ENCODE assay signal across 22 cellular contexts in genomic region chr20:24676978-24677370, GRCh38.
"Had no signal": no experiment of that assay in that cellular context is flagged by ENCODE, and none has a peak within 500 bp of the region (broad histone marks: within the 10 kb centered on the region; RNA-seq: fewer than 3 reads in every experiment).

No MANE protein-coding gene starts in this region.

- DNase-seq: activated CD4-positive, alpha-beta T cell treated with anti-CD3 and anti-CD28 coated beads, Interleukin-2, amount 10 ng/mL, durations not matched to agents 7 days and 5 days; activated CD4-positive, CD25-positive, alpha-beta regulatory T cell treated with anti-CD3 and anti-CD28 coated beads, Interleukin-2, amount 50 U/mL, for 72 hours; activated CD8-positive, alpha-beta memory T cell treated with anti-CD3 and anti-CD28 coated beads, Interleukin-2, amount 10 ng/mL, durations not matched to agents 7 days and 5 days; activated CD8-positive, alpha-beta T cell treated with anti-CD3 and anti-CD28 coated beads for 36 hours; activated naive CD4-positive, alpha-beta T cell treated with Interleukin-2 at 50 U/mL for 16 hours; activated naive CD8-positive, alpha-beta T cell treated with anti-CD3 and anti-CD28 coated beads, Interleukin-2, amount 10 ng/mL, durations not matched to agents 7 days and 5 days; amniotic stem cell; cortex of kidney; midbrain; natural killer cell; stimulated activated CD4-positive, alpha-beta T cell treated with anti-CD3 and anti-CD28 coated beads, Interleukin-4, amount 100 ng/mL, for 24 hours; stimulated activated naive CD4-positive, alpha-beta T cell treated with Interleukin-2 at 50 U/mL for 16 hours; T-cell; WERI-Rb-1 had no signal

- H3K4me1 ChIP-seq: breast epithelium, gastroesophageal sphincter, heart left ventricle, left lung had no signal

- H3K4me3 ChIP-seq: breast epithelium, gastroesophageal sphincter, heart left ventricle, left lung, lung, ovary, tibial artery had no signal

- H3K27me3 ChIP-seq: breast epithelium, gastroesophageal sphincter, heart left ventricle, ovary, tibial artery had no signal

- H3K9me3 ChIP-seq: breast epithelium, gastroesophageal sphincter, heart left ventricle, left lung, ovary, tibial artery had no signal

- H3K36me3 ChIP-seq: breast epithelium, gastroesophageal sphincter, heart left ventricle, left lung, ovary, tibial artery, WERI-Rb-1 had no signal

- ATAC-seq: activated CD8-positive, alpha-beta memory T cell treated with anti-CD3 and anti-CD28 coated beads, Interleukin-2, amount 10 ng/mL, durations not matched to agents 7 days and 5 days; activated CD8-positive, alpha-beta T cell treated with anti-CD3 and anti-CD28 coated beads for 36 hours; gastroesophageal sphincter; heart left ventricle; left lung; natural killer cell; T-cell had no signal

- H3K27ac ChIP-seq: breast epithelium, epithelial cell of prostate, gastroesophageal sphincter, heart left ventricle, left lung, ovary, tibial artery, WERI-Rb-1 had no signal
